In the genomic region with DNA sequence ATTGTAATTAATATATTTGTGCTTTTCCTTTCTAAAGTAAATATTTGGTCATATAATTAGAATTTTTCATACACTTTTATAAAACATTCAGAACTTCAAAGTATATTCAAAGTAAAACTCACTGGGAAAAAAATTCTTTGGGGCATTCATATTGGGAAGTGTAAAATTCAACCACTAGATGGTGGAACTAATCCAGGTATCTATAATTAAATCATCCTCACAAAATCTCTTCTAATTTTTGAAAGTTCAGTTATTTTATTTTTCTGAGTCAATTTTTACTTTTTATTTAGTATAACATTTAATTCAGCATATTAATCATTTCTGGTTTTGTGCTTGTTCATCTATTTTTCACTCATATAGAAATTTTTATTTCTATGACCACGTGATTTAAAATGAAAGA, we compare ENCODE assay signal across 16 cellular contexts.
DNase-seq lines count a peak whose midpoint lies in the region; ATAC-seq, FAIRE-seq and TF ChIP-seq lines count a peak whose summit lies in the region.
"Had no signal": no experiment of that assay in that cellular context is flagged by ENCODE, and none has a peak within 500 bp of the region (broad histone marks: within the 10 kb centered on the region; RNA-seq: fewer than 3 reads in every experiment).

No MANE protein-coding gene starts in this region.

- no peak overlapping the region for H3K18ac ChIP-seq in H9 (ENCODE audit: insufficient read length, low read depth, low read length)

- POLR2A ChIA-PET in A549 (lab: Yijun Ruan, JAX) = no interaction called here

- 58% methylated on average over 1 of the region's 1 CpG for WGBS in A549 (ENCODE audit: missing lambda C conversion rate)
- WGBS in H9 (ENCODE audit: extremely low coverage, insufficient read length, low lambda C conversion rate) = no CpG with 5 or more reads among the region's 1 CpG
- WGBS in psoas muscle, 3 donors = 73 to 87% (median 78%) methylated on average over 1 of the region's 1 CpG

- H2BK15ac ChIP-seq in H9 (ENCODE audit: low read depth, low read length) = no peak overlapping the region

- no peak overlapping the region for H3K4me3 ChIP-seq in A549
- no peak overlapping the region for H3K4me3 ChIP-seq in psoas muscle
- H3K4me3 ChIP-seq: gastrocnemius medialis had no signal

- no peaks in the 10 kb centered on the region for H3K27me3 Mint-ChIP-seq in H9 (ENCODE audit: low read depth)
- H3K27me3 Mint-ChIP-seq: CD4-positive, CD25-positive, alpha-beta regulatory T cell; stimulated activated memory B cell treated with anti-CD40 and anti-IgM and Interleukin-4, amounts not matched to agents 10 μg/mL and 1 μg/mL and 100 μg/mL, for 72 hours had no signal

- no peak overlapping the region for H3K9ac ChIP-seq in H9 (ENCODE audit: extremely low read depth, insufficient read length, low read length)

- TF ChIP-seq CTCF in A549 (IDR thresholded peaks at IDR 0.05) (peak; percentile 48; the same call in 2 of the 3 replicates), H9 (conservative IDR thresholded peaks at IDR 0.05) (peak; percentile 55; the same call in 2 of the 3 replicates), psoas muscle (IDR thresholded peaks at IDR 0.05) (no peak)

- peak; percentile 53 to 71 for TF ChIP-seq RAD21 in A549 (conservative IDR thresholded peaks at IDR 0.05 in 1 of 2, IDR thresholded peaks at IDR 0.05 in 1 of 2)

- H4K5ac ChIP-seq in H9 (ENCODE audit: insufficient read length, low read depth, low read length) = no peak overlapping the region

- no peak overlapping the region for H3K27ac Mint-ChIP-seq in H9
- H3K27ac Mint-ChIP-seq: CD4-positive, CD25-positive, alpha-beta regulatory T cell; stimulated activated memory B cell treated with anti-CD40 and anti-IgM and Interleukin-4, amounts not matched to agents 10 μg/mL and 1 μg/mL and 100 μg/mL, for 72 hours had no signal

- TF ChIP-seq EP300 in A549 (IDR thresholded peaks at IDR 0.05) = no peak

- no peak overlapping the region for H2BK120ac ChIP-seq in H9 (ENCODE audit: low read depth, low read length, poor library complexity, severe bottlenecking)

- H3K4me2 ChIP-seq in A549 = no peak overlapping the region
- H3K4me2 ChIP-seq in H9 (ENCODE audit: insufficient read depth, insufficient read length, low read length) = no peak overlapping the region

- H4K91ac ChIP-seq in H9 (ENCODE audit: insufficient read length, low read depth, low read length) = no peak overlapping the region

- H2BK5ac ChIP-seq in H9 (ENCODE audit: insufficient read length, low read length) = no peak overlapping the region

- no peak overlapping the region for H2AK5ac ChIP-seq in H9 (ENCODE audit: insufficient read length, low read length)

- CTCF ChIA-PET in A549 (lab: Yijun Ruan, JAX) = interaction anchor here (1.3 kb wide), 1 partner anchor 1997 kb away, joined by 6 read pairs; no protein-coding TSS in a partner anchor

- H3K14ac ChIP-seq in H9 (ENCODE audit: insufficient read depth, low read length) = no peak overlapping the region

- no peaks in the 10 kb centered on the region for H3K23me2 ChIP-seq in H9 (ENCODE audit: insufficient read length, low read depth, low read length, poor library complexity, severe bottlenecking)

- H3T11ph ChIP-seq in H9 (ENCODE audit: low read length) = no peak overlapping the region

- H2BK20ac ChIP-seq in H9 (ENCODE audit: low read depth, low read length, poor library complexity, severe bottlenecking) = no peak overlapping the region

- no peak for TF ChIP-seq POLR2A in A549 (IDR thresholded peaks at IDR 0.05; ENCODE audit: low read length)

- H3K27ac ChIP-seq in A549 (no peak overlapping the region), H9 (ENCODE audit: insufficient read length, low read depth, low read length) (no peak overlapping the region), psoas muscle (no peak overlapping the region)
- H3K27ac ChIP-seq: gastrocnemius medialis had no signal

- H3K4ac ChIP-seq in H9 (ENCODE audit: low read depth, low read length) = no peak overlapping the region

- no peaks in the 10 kb centered on the region for H3K79me2 ChIP-seq in H9 (ENCODE audit: insufficient read depth, low read length)

- no peak overlapping the region for H3K23ac ChIP-seq in H9 (ENCODE audit: insufficient read length, low read depth, low read length)

- no peak overlapping the region for H3K4me3 Mint-ChIP-seq in H9
- H3K4me3 Mint-ChIP-seq: CD4-positive, CD25-positive, alpha-beta regulatory T cell; stimulated activated memory B cell treated with anti-CD40 and anti-IgM and Interleukin-4, amounts not matched to agents 10 μg/mL and 1 μg/mL and 100 μg/mL, for 72 hours had no signal

- no peak for DNase-seq in A549 (ENCODE audit: low read depth in 1 of 2, low spot score in 1 of 2)
- no peak for DNase-seq in H9
- peak in 1 of 2 donors; percentile 3 for DNase-seq in frontal cortex (ENCODE audit: low spot score in 2 of 2)
- no peak for DNase-seq in MV-4-11 (lab: John Stamatoyannopoulos, UW)
- DNase-seq in NCI-H2107 (lab: John Stamatoyannopoulos, UW) = no peak
- no peak for DNase-seq in psoas muscle
- DNase-seq: activated CD4-positive, CD25-positive, alpha-beta regulatory T cell treated with anti-CD3 and anti-CD28 coated beads, Interleukin-2, amount 50 U/mL, for 72 hours; activated T-cell treated with anti-CD3 and anti-CD28 coated beads, Interleukin-2, amount 50 U/mL, for 48 hours; CD4-positive, CD25-positive, alpha-beta regulatory T cell; cerebellar nuclear complex; gastrocnemius medialis; H7; occipital lobe had no signal

- no peak overlapping the region for H3K56ac ChIP-seq in H9 (ENCODE audit: insufficient read length, low read depth, low read length)

- no peak overlapping the region for H2AFZ ChIP-seq in H9 (ENCODE audit: low read length)

- no peak overlapping the region for H4K8ac ChIP-seq in H9 (replicated peaks; ENCODE audit: insufficient read length, low read depth, low read length)

- H3K9me3 Mint-ChIP-seq in H9 = no peaks in the 10 kb centered on the region
- H3K9me3 Mint-ChIP-seq: stimulated activated memory B cell treated with anti-CD40 and anti-IgM and Interleukin-4, amounts not matched to agents 10 μg/mL and 1 μg/mL and 100 μg/mL, for 72 hours had no signal

- FAIRE-seq in A549 (lab: Jason Lieb, UNC) = no peak
- peak; percentile 25 for FAIRE-seq in TTC549 (lab: Jason Lieb, UNC)
- FAIRE-seq in frontal cortex (lab: Jason Lieb, UNC) = peak; percentile 70

- H3K4me1 Mint-ChIP-seq in H9 = peaks cover 27 to 28% of the 10 kb centered on the region in 2 experiments
- H3K4me1 Mint-ChIP-seq: CD4-positive, CD25-positive, alpha-beta regulatory T cell; stimulated activated memory B cell treated with anti-CD40 and anti-IgM and Interleukin-4, amounts not matched to agents 10 μg/mL and 1 μg/mL and 100 μg/mL, for 72 hours had no signal

- no peaks in the 10 kb centered on the region for H3K36me3 ChIP-seq in psoas muscle (ENCODE audit: insufficient read depth in 1 of 2, low read depth in 1 of 2)
- H3K36me3 ChIP-seq: gastrocnemius medialis had no signal

- H3K27me3 ChIP-seq in H9 (ENCODE audit: insufficient read depth, low read length) (no peaks in the 10 kb centered on the region), psoas muscle (ENCODE audit: insufficient read depth in 3 of 3, low read length in 2 of 3) (no peaks in the 10 kb centered on the region)
- H3K27me3 ChIP-seq: gastrocnemius medialis had no signal

- H3K36me3 Mint-ChIP-seq in H9 (ENCODE audit: insufficient read depth in 1 of 3, low read depth in 3 of 3) = no peaks in the 10 kb centered on the region
- H3K36me3 Mint-ChIP-seq: CD4-positive, CD25-positive, alpha-beta regulatory T cell; stimulated activated memory B cell treated with anti-CD40 and anti-IgM and Interleukin-4, amounts not matched to agents 10 μg/mL and 1 μg/mL and 100 μg/mL, for 72 hours had no signal

- intact Hi-C loops in psoas muscle (cut with DNase I) = no loop called here

- H3K79me1 ChIP-seq in H9 (ENCODE audit: insufficient read depth, low read depth, low read length, poor library complexity, severe bottlenecking) = no peaks in the 10 kb centered on the region

- no peaks in the 10 kb centered on the region for H4K20me1 ChIP-seq in H9 (ENCODE audit: control insufficient read depth, insufficient read depth, insufficient read length)

- H3K9me3 ChIP-seq in A549 (no peaks in the 10 kb centered on the region), H9 (ENCODE audit: control insufficient read depth, low read depth, low read length) (no peaks in the 10 kb centered on the region), psoas muscle (no peaks in the 10 kb centered on the region)
- H3K9me3 ChIP-seq: gastrocnemius medialis had no signal

- H2BK12ac ChIP-seq in H9 (ENCODE audit: insufficient read length, low read depth, low read length) = no peak overlapping the region

- no peaks in the 10 kb centered on the region for H3K4me1 ChIP-seq in A549
- H3K4me1 ChIP-seq in H9 (ENCODE audit: insufficient read depth, low read length) = no peaks in the 10 kb centered on the region; the same call in 1 of the 2 replicates
- H3K4me1 ChIP-seq in psoas muscle = no peaks in the 10 kb centered on the region
- H3K4me1 ChIP-seq: gastrocnemius medialis had no signal

- no peak for ATAC-seq in A549
- ATAC-seq in HG03196 (IDR thresholded peaks at IDR 0.05; ENCODE audit: unreplicated experiment) = no peak
- ATAC-seq in psoas muscle = no peak
- ATAC-seq: gastrocnemius medialis; stimulated activated memory B cell treated with anti-CD40 and anti-IgM and Interleukin-4, amounts not matched to agents 10 μg/mL and 1 μg/mL and 100 μg/mL, for 72 hours had no signal

TF ChIP-seq in A549, 52 proteins besides CTCF, POLR2A, EP300 and RAD21:
- TF ChIP-seq, protein P1, sequence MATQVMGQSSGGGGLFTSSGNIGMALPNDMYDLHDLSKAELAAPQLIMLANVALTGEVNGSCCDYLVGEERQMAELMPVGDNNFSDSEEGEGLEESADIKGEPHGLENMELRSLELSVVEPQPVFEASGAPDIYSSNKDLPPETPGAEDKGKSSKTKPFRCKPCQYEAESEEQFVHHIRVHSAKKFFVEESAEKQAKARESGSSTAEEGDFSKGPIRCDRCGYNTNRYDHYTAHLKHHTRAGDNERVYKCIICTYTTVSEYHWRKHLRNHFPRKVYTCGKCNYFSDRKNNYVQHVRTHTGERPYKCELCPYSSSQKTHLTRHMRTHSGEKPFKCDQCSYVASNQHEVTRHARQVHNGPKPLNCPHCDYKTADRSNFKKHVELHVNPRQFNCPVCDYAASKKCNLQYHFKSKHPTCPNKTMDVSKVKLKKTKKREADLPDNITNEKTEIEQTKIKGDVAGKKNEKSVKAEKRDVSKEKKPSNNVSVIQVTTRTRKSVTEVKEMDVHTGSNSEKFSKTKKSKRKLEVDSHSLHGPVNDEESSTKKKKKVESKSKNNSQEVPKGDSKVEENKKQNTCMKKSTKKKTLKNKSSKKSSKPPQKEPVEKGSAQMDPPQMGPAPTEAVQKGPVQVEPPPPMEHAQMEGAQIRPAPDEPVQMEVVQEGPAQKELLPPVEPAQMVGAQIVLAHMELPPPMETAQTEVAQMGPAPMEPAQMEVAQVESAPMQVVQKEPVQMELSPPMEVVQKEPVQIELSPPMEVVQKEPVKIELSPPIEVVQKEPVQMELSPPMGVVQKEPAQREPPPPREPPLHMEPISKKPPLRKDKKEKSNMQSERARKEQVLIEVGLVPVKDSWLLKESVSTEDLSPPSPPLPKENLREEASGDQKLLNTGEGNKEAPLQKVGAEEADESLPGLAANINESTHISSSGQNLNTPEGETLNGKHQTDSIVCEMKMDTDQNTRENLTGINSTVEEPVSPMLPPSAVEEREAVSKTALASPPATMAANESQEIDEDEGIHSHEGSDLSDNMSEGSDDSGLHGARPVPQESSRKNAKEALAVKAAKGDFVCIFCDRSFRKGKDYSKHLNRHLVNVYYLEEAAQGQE (IDR thresholded peaks at IDR 0.05) = no peak
- TF ChIP-seq SMC3 (IDR thresholded peaks at IDR 0.05) = peak; percentile 66
